In genomic region chr3:114144909-114145688, GRCh38 we compare ENCODE assay signal across 10 cellular contexts. TPM values are rescaled to one million over a fixed set of nuclear protein-coding genes. Genes with fewer than 3 reads are reported as not detected.
A peak's percentile ranks its signal among the peaks of the same experiment; 100 is the strongest.
DNase-seq lines count a peak whose midpoint lies in the region; ATAC-seq and TF ChIP-seq lines count a peak whose summit lies in the region.
"Had no signal": no experiment of that assay in that cellular context is flagged by ENCODE, and none has a peak within 500 bp of the region (broad histone marks: within the 10 kb centered on the region; RNA-seq: fewer than 3 reads in every experiment).

No MANE protein-coding gene starts in this region.

- WGBS in mammary epithelial cell (ENCODE audit: low coverage, missing lambda C conversion rate), result 41% methylated on average over 7 of the region's 7 CpGs

- CTCF ChIA-PET in mammary epithelial cell (lab: Charles Lee; ENCODE audit: low non-redundant PET), result no interaction called here

- H2AFZ ChIP-seq in mammary epithelial cell (ENCODE audit: low read depth, low read length), result no peak overlapping the region

- H3K36me3 ChIP-seq in mammary epithelial cell (ENCODE audit: insufficient read depth, low read length), result no peaks in the 10 kb centered on the region
- H3K36me3 ChIP-seq: Peyer's patch had no signal

- H3K9ac ChIP-seq in mammary epithelial cell (ENCODE audit: insufficient read depth, low read length), result no peak overlapping the region

- H3K27ac ChIP-seq in mammary epithelial cell (ENCODE audit: insufficient read depth, low read depth, low read length), result no peak overlapping the region
- H3K27ac ChIP-seq: Peyer's patch had no signal

- no peaks in the 10 kb centered on the region for H4K20me1 ChIP-seq in mammary epithelial cell (ENCODE audit: insufficient read depth, low read length)

- H3K79me2 ChIP-seq in mammary epithelial cell (ENCODE audit: insufficient read depth, low read length), result no peaks in the 10 kb centered on the region

- H3K4me3 ChIP-seq in mammary epithelial cell (replicated peaks in 1 of 3; ENCODE audit: insufficient read depth in 1 of 3, low read depth in 2 of 3, low read length in 3 of 3), result no peak overlapping the region
- H3K4me3 ChIP-seq: Peyer's patch, skin epidermis had no signal

- dilution Hi-C loops in mammary epithelial cell (cut with HindIII; ENCODE audit: low sequenced_read_pairs), result no loop called here

- ATAC-seq in GM18867 (IDR thresholded peaks at IDR 0.05; ENCODE audit: unreplicated experiment) (peak; percentile 85), GM21619 (IDR thresholded peaks at IDR 0.05; ENCODE audit: unreplicated experiment) (no peak), HG02938 (IDR thresholded peaks at IDR 0.05; ENCODE audit: unreplicated experiment) (no peak)

- H3K9me3 ChIP-seq in mammary epithelial cell (replicated peaks; ENCODE audit: insufficient read depth, low read length), result no peaks in the 10 kb centered on the region
- H3K9me3 ChIP-seq: Peyer's patch had no signal

- DNase-seq in HPDE6-E6E7 (ENCODE audit: extremely low spot score) (peak; percentile 60), mammary epithelial cell (peak; percentile 87), renal cortical epithelial cell (ENCODE audit: low read depth) (peak; percentile 86), SK-N-DZ (ENCODE audit: low spot score) (no peak), NCI-H524 treated with DMSO at 0.1 percent for 48 hours (lab: John Stamatoyannopoulos, UW) (no peak)
- DNase-seq: Peyer's patch had no signal

- BruUV-seq in mammary epithelial cell (replicated peaks; lab: Mats Ljungman, UMichigan), result no TSS peak

- peaks cover 11% of the 10 kb centered on the region for H3K4me1 ChIP-seq in mammary epithelial cell (ENCODE audit: insufficient read depth, low read length)
- H3K4me1 ChIP-seq: Peyer's patch had no signal

- in situ Hi-C loops in mammary epithelial cell (cut with MboI; ENCODE audit: low sequenced_read_pairs in 2 of 2), result no loop called here

- intact Hi-C loops in mammary epithelial cell (cut with micrococcal nuclease), result no loop called here

- no peak overlapping the region for H3K4me2 ChIP-seq in mammary epithelial cell (ENCODE audit: insufficient read depth, low read depth, low read length)

- no peaks in the 10 kb centered on the region for H3K27me3 ChIP-seq in mammary epithelial cell (ENCODE audit: insufficient read depth, low read length)
- H3K27me3 ChIP-seq: Peyer's patch had no signal

- TF ChIP-seq CTCF in mammary epithelial cell (conservative IDR thresholded peaks at IDR 0.05 in 1 of 2, IDR thresholded peaks at IDR 0.05 in 1 of 2; ENCODE audit: extremely low read depth in 1 of 2, insufficient read depth in 1 of 2, low read depth in 1 of 2, low read length in 2 of 2), result no peak

RNA-seq across cellular contexts. Expression of gene DRD3, which starts 33.8 kb away (rescaled TPM):
- total RNA-seq in mammary epithelial cell (not detected), renal cortical epithelial cell (not detected in 2 replicates)
- not detected for polyA plus RNA-seq in mammary epithelial cell
- polyA minus RNA-seq in mammary epithelial cell, result not detected
- not detected in 2 replicates for polyA plus RNA-seq in SK-N-DZ (2014; cell fraction: cytosol; rRNA removed)
- not detected in 2 replicates for polyA plus RNA-seq in SK-N-DZ (2014; cell fraction: nucleus; rRNA removed)
- total RNA-seq: Peyer's patch had no signal

Comparison
In these comparisons a context has a peak if more than half of its experiments do, and no peak if none do; other contexts are left out.
1. DNase-seq: peak in HPDE6-E6E7 (single experiment), mammary epithelial cell (single experiment) and renal cortical epithelial cell (single experiment); none in SK-N-DZ (single experiment) and NCI-H524 treated with DMSO at 0.1 percent for 48 hours (single experiment).